In genomic region chr11:10304495-10305261, GRCh38 we compare ENCODE assay signal across 8 cellular contexts. TPM values are rescaled to one million over a fixed set of nuclear protein-coding genes. Genes with fewer than 3 reads are reported as not detected.
DNase-seq lines count a peak whose midpoint lies in the region; ATAC-seq and TF ChIP-seq lines count a peak whose summit lies in the region.

Gene ADM, plus strand, starts transcription at chr11:10305073. Its CDS starts 628 bp downstream, at chr11:10305701.

- WGBS in lung, 2 donors = 1% methylated on average over 44 to 48 of the region's 48 CpGs

- no peaks in the 10 kb centered on the region for H3K27me3 ChIP-seq in lung (ENCODE audit: control insufficient read depth, insufficient read depth)

- H3K4me3 ChIP-seq in WI38 (ENCODE audit: low read depth, low read length) = peak within 1 kb of the TSS; percentile 100
- peak within 1 kb of the TSS; percentile 63 for H3K4me3 ChIP-seq in lung

- H3K4me1 ChIP-seq in lung (ENCODE audit: control insufficient read depth in 2 of 2, insufficient read depth in 2 of 2, low read length in 2 of 2) = peaks cover 6 to 11% of the 10 kb centered on the region in 2 donors

- ATAC-seq in activated CD4-positive, CD25-positive, alpha-beta regulatory T cell treated with anti-CD3 and anti-CD28 coated beads, Interleukin-2, amount 50 U/mL, for 24 hours = no peak
- ATAC-seq in lung (ENCODE audit: insufficient read depth, low FRiP score) (peak; percentile 29), HG03378 (IDR thresholded peaks at IDR 0.05; ENCODE audit: unreplicated experiment) (no peak)

- in situ Hi-C loops in endometrial microvascular endothelial cells (cut with HindIII; ENCODE audit: inconsistent ontology term, low pct_unique_long_range_greater_than_20kb, low sequenced_read_pairs) = loop anchor here (5.0 to 25.0 kb wide), 3 partner anchors 342 to 552 kb away; no protein-coding TSS in a partner anchor

- DNase-seq in activated CD4-positive, CD25-positive, alpha-beta regulatory T cell treated with anti-CD3 and anti-CD28 coated beads, Interleukin-2, amount 50 U/mL, for 72 hours = peak; percentile 38
- peak; percentile 39 for DNase-seq in MV-4-11 (lab: John Stamatoyannopoulos, UW)
- DNase-seq in lung (ENCODE audit: low spot score) = peak; percentile 85
- DNase-seq in stimulated activated naive CD4-positive, alpha-beta T cell treated with Interleukin-2 at 50 U/mL for 16 hours (lab: John Stamatoyannopoulos, UW) = peak; percentile 33

- H3K9me3 ChIP-seq in lung (ENCODE audit: control insufficient read depth in 2 of 2, insufficient read depth in 1 of 2, low read length in 1 of 2) = no peaks in the 10 kb centered on the region

- TF ChIP-seq CTCF in WI38 (IDR thresholded peaks at IDR 0.05; ENCODE audit: low read depth, low read length) = peak; percentile 70
- TF ChIP-seq CTCF in lung (IDR thresholded peaks at IDR 0.05; ENCODE audit: control extremely low read depth, extremely low read depth) = peak; percentile 37

- H3K36me3 ChIP-seq in lung (ENCODE audit: control insufficient read depth in 2 of 2, insufficient read depth in 2 of 2, low read length in 2 of 2) = no peaks in the 10 kb centered on the region

- peak within 1 kb of the TSS; percentile 79 to 89 for H3K27ac ChIP-seq in lung (ENCODE audit: low read depth in 1 of 2, low read length in 1 of 2)

RNA-seq across cellular contexts. Expression of gene ADM, which starts in this region (rescaled TPM):
- 309 TPM for total RNA-seq in endometrial microvascular endothelial cells (ENCODE audit: inconsistent ontology term)
- 10 to 100 TPM; 43.6 to 45.9 TPM for total RNA-seq in lung
- polyA plus RNA-seq in lung = 100 to 1,000 TPM in 1 of 2 donors, 10 to 100 TPM in 1; 16.2 to 349 TPM

Comparison
In these comparisons a context has a peak if more than half of its experiments do, and no peak if none do; other contexts are left out.
1. DNase-seq: peak in every context shown above with its lines; median percentile 85 in lung; 39 in MV-4-11; 38 in activated CD4-positive, CD25-positive, alpha-beta regulatory T cell treated with anti-CD3 and anti-CD28 coated beads, Interleukin-2, amount 50 U/mL, for 72 hours; 33 in stimulated activated naive CD4-positive, alpha-beta T cell treated with Interleukin-2 at 50 U/mL for 16 hours.